In the genomic region with DNA sequence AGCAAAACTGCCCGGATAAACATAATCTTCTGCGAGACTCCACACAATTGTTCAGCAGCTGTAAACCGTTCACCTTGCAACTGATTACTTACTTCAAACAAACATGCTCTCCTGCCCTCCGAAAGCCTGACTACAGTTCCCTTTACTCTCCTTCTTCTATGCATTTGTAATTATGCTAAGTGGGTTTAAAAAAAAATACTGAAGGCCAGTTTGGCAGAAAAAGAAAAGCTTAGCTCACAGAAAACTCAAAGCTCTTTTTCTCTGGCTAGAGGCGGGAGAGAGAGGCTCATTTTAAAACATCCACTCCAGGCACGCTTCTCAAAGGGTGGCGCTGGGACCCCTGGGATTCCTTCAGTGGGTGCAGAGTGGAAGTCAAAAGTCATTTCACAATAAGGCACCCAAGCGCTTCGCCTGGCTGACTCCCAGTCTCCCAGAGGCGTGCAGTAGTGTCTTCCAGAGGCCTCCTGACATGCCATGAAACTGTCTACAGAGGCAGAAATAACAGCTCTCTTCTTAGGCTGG, we compare ENCODE assay signal across 8 cellular contexts. TPM values are rescaled to one million over a fixed set of nuclear protein-coding genes. Genes with fewer than 3 reads are reported as not detected.
A peak's percentile ranks its signal among the peaks of the same experiment; 100 is the strongest.
DNase-seq lines count a peak whose midpoint lies in the region; ATAC-seq, FAIRE-seq and TF ChIP-seq lines count a peak whose summit lies in the region.

No MANE protein-coding gene starts in this region.

- intact Hi-C loops in activated T-helper 2 cell treated with anti-CD3 and anti-CD28 coated beads, Interferon-gamma antibody, Interleukin-2, Interleukin-4, amounts not matched to agents 10 μg/mL and 5 μg/mL and 100 μg/mL, durations not matched to agents 14 hours and 24 hours and 36 hours (cut with micrococcal nuclease), result no loop called here
- intact Hi-C loops in heart left ventricle (cut with DNase I), result loop anchor here in 4 of 10 donors (5.0 to 10.0 kb wide), 4 partner anchors 96 to 196 kb away; a partner anchor contains a TSS

- FAIRE-seq in GM18507 (lab: Jason Lieb, UNC), result peak; percentile 52

- WGBS in heart left ventricle, 4 donors, result 18 to 35% (median 22%) methylated on average over 10 of the region's 10 CpGs

- peaks cover 0 to 15% (median 0%) of the 10 kb centered on the region in 9 donors for H3K36me3 ChIP-seq in heart left ventricle

- H3K9me3 ChIP-seq in heart left ventricle, result no peaks in the 10 kb centered on the region

- no peaks in the 10 kb centered on the region for H3K27me3 Mint-ChIP-seq in activated T-helper 2 cell treated with anti-CD3 and anti-CD28 coated beads, Interferon-gamma antibody, Interleukin-2, Interleukin-4, amounts not matched to agents 10 μg/mL and 5 μg/mL and 100 μg/mL, durations not matched to agents 14 hours and 24 hours and 36 hours (ENCODE audit: low read depth)

- ATAC-seq in heart left ventricle (peak; percentile 55 to 63 (median 59)), HG03039 (IDR thresholded peaks at IDR 0.05; ENCODE audit: unreplicated experiment) (no peak)

- peak overlapping the region; percentile 84 for H3K4me3 Mint-ChIP-seq in activated T-helper 2 cell treated with anti-CD3 and anti-CD28 coated beads, Interferon-gamma antibody, Interleukin-2, Interleukin-4, amounts not matched to agents 10 μg/mL and 5 μg/mL and 100 μg/mL, durations not matched to agents 14 hours and 24 hours and 36 hours (ENCODE audit: low read depth)

- peak overlapping the region; percentile 86 to 98 (median 91) for H3K27ac ChIP-seq in heart left ventricle

- TF ChIP-seq CTCF in heart left ventricle (IDR thresholded peaks at IDR 0.05), result no peak

- peaks cover 24% of the 10 kb centered on the region for H3K4me1 Mint-ChIP-seq in activated T-helper 2 cell treated with anti-CD3 and anti-CD28 coated beads, Interferon-gamma antibody, Interleukin-2, Interleukin-4, amounts not matched to agents 10 μg/mL and 5 μg/mL and 100 μg/mL, durations not matched to agents 14 hours and 24 hours and 36 hours (ENCODE audit: low read depth)

- H3K9me3 Mint-ChIP-seq in activated T-helper 2 cell treated with anti-CD3 and anti-CD28 coated beads, Interferon-gamma antibody, Interleukin-2, Interleukin-4, amounts not matched to agents 10 μg/mL and 5 μg/mL and 100 μg/mL, durations not matched to agents 14 hours and 24 hours and 36 hours, result no peaks in the 10 kb centered on the region

- H3K4me1 ChIP-seq in heart left ventricle, result peaks cover 0 to 51% (median 29%) of the 10 kb centered on the region in 12 donors

- peak overlapping the region; percentile 73 for H3K27ac Mint-ChIP-seq in activated T-helper 2 cell treated with anti-CD3 and anti-CD28 coated beads, Interferon-gamma antibody, Interleukin-2, Interleukin-4, amounts not matched to agents 10 μg/mL and 5 μg/mL and 100 μg/mL, durations not matched to agents 14 hours and 24 hours and 36 hours

- peak overlapping the region in 9 of 12 donors; percentile 21 to 98 (median 79) for H3K4me3 ChIP-seq in heart left ventricle

- no peak for TF ChIP-seq POLR2A in heart left ventricle (IDR thresholded peaks at IDR 0.05)

- DNase-seq in GM18507 (ENCODE audit: extremely low spot score, insufficient read length, low read depth) (no peak), heart left ventricle (peak in 1 of 5 donors; percentile 61), retina (peak; percentile 49), RKO (ENCODE audit: low spot score) (no peak), activated gamma-delta T cell treated with Interleukin-2 at 50 U/mL for 16 hours (no peak)
- DNase-seq in activated T-helper 2 cell treated with anti-CD3 and anti-CD28 coated beads, Interferon-gamma antibody, Interleukin-2, Interleukin-4, amounts not matched to agents 10 μg/mL and 5 μg/mL and 100 μg/mL, durations not matched to agents 14 hours and 24 hours and 36 hours (ENCODE audit: low spot score), result no peak
- no peak for DNase-seq in stimulated activated CD4-positive, alpha-beta T cell treated with anti-CD3 and anti-CD28 coated beads, Interleukin-15, amount 100 ng/mL, for 24 hours

- no peaks in the 10 kb centered on the region for H3K27me3 ChIP-seq in heart left ventricle

- peaks cover 16% of the 10 kb centered on the region for H3K36me3 Mint-ChIP-seq in activated T-helper 2 cell treated with anti-CD3 and anti-CD28 coated beads, Interferon-gamma antibody, Interleukin-2, Interleukin-4, amounts not matched to agents 10 μg/mL and 5 μg/mL and 100 μg/mL, durations not matched to agents 14 hours and 24 hours and 36 hours (ENCODE audit: low read depth)

RNA-seq across cellular contexts. Expression of a gene that starts 1.9 kb away (rescaled TPM):
- 26.1 and 26.4 TPM in 2 replicates for total RNA-seq in activated T-helper 2 cell treated with anti-CD3 and anti-CD28 coated beads, Interferon-gamma antibody, Interleukin-2, Interleukin-4, amounts not matched to agents 10 μg/mL and 5 μg/mL and 100 μg/mL, durations not matched to agents 14 hours and 24 hours and 36 hours
- total RNA-seq in heart left ventricle, result 10 to 100 TPM; 17.9 to 36.1 (median 25.4) TPM
- polyA plus RNA-seq in heart left ventricle, result 10 to 100 TPM; 14.6 to 17.4 TPM

RNA-seq across cellular contexts. Expression of a gene that starts 1.9 kb away (rescaled TPM):
- 37.3 and 43.1 TPM in 2 replicates for total RNA-seq in activated T-helper 2 cell treated with anti-CD3 and anti-CD28 coated beads, Interferon-gamma antibody, Interleukin-2, Interleukin-4, amounts not matched to agents 10 μg/mL and 5 μg/mL and 100 μg/mL, durations not matched to agents 14 hours and 24 hours and 36 hours
- 10 to 100 TPM; 41.8 to 87.1 (median 60.7) TPM for total RNA-seq in heart left ventricle
- polyA plus RNA-seq in heart left ventricle, result 10 to 100 TPM; 25.9 to 51.1 TPM
